ENCODE assay signal across 22 cellular contexts in genomic region chr11:78497309-78497708, GRCh38.
"Had no signal": no experiment of that assay in that cellular context is flagged by ENCODE, and none has a peak within 500 bp of the region (broad histone marks: within the 10 kb centered on the region; RNA-seq: fewer than 3 reads in every experiment).

No MANE protein-coding gene starts in this region.

- H3K27me3 Mint-ChIP-seq: activated B cell treated with CpG ODN at 0.5 μM for 24 hours; activated CD4-positive, alpha-beta memory T cell treated with anti-CD3 and anti-CD28 coated beads for 36 hours; activated CD4-positive, alpha-beta T cell treated with anti-CD3 and anti-CD28 coated beads, Interleukin-2, amount 10 ng/mL, durations not matched to agents 7 days and 5 days; activated naive CD8-positive, alpha-beta T cell; T-helper 17 cell had no signal

- DNase-seq: activated B cell treated with CpG ODN at 0.5 μM for 24 hours; activated CD4-positive, alpha-beta memory T cell treated with anti-CD3 and anti-CD28 coated beads for 36 hours; activated CD4-positive, alpha-beta T cell treated with anti-CD3 and anti-CD28 coated beads for 1 hour; activated CD4-positive, alpha-beta T cell treated with anti-CD3 and anti-CD28 coated beads, Interleukin-2, amount 10 ng/mL, durations not matched to agents 7 days and 5 days; activated CD8-positive, alpha-beta memory T cell treated with anti-CD3 and anti-CD28 coated beads for 24 hours; activated effector memory CD4-positive, alpha-beta T cell treated with anti-CD3 and anti-CD28 coated beads, Interleukin-2, amount 50 U/mL, for 16 hours; activated naive CD4-positive, alpha-beta T cell treated with anti-CD3 and anti-CD28 coated beads for 36 hours; activated T-cell treated with anti-CD3 and anti-CD28 coated beads, Interleukin-2, amount 50 U/mL, for 4 hours; brain microvascular endothelial cell; MG63; NCI-H1105; NCI-H1436; NCI-H1694 treated with DMSO at 0.1 percent for 48 hours; NCI-H2029 treated with DMSO at 0.1 percent for 48 hours; NCI-H345; NCI-H510A treated with DMSO at 0.1 percent for 48 hours; PC-3; SHP77 treated with DMSO at 0.1 percent for 48 hours; T-helper 17 cell; T-helper 9 cell had no signal

- H3K4me3 Mint-ChIP-seq: activated B cell treated with CpG ODN at 0.5 μM for 24 hours; activated CD4-positive, alpha-beta memory T cell treated with anti-CD3 and anti-CD28 coated beads for 36 hours; activated CD4-positive, alpha-beta T cell treated with anti-CD3 and anti-CD28 coated beads, Interleukin-2, amount 10 ng/mL, durations not matched to agents 7 days and 5 days; activated naive CD4-positive, alpha-beta T cell treated with anti-CD3 and anti-CD28 coated beads for 36 hours; activated naive CD8-positive, alpha-beta T cell; activated T-cell treated with anti-CD3 and anti-CD28 coated beads, Interleukin-2, amount 50 U/mL, for 4 hours; T-helper 17 cell had no signal

- FAIRE-seq: RCC 7860 had no signal

- H3K27ac Mint-ChIP-seq: activated B cell treated with CpG ODN at 0.5 μM for 24 hours; activated CD4-positive, alpha-beta memory T cell treated with anti-CD3 and anti-CD28 coated beads for 36 hours; activated CD4-positive, alpha-beta T cell treated with anti-CD3 and anti-CD28 coated beads, Interleukin-2, amount 10 ng/mL, durations not matched to agents 7 days and 5 days; activated naive CD4-positive, alpha-beta T cell treated with anti-CD3 and anti-CD28 coated beads for 36 hours; activated naive CD8-positive, alpha-beta T cell; T-helper 17 cell had no signal

- H3K9me3 Mint-ChIP-seq: activated B cell treated with CpG ODN at 0.5 μM for 24 hours; activated CD4-positive, alpha-beta memory T cell treated with anti-CD3 and anti-CD28 coated beads for 36 hours; activated naive CD4-positive, alpha-beta T cell treated with anti-CD3 and anti-CD28 coated beads for 36 hours; activated T-cell treated with anti-CD3 and anti-CD28 coated beads, Interleukin-2, amount 50 U/mL, for 4 hours had no signal

- H3K4me1 Mint-ChIP-seq: activated B cell treated with CpG ODN at 0.5 μM for 24 hours had no signal

- H3K36me3 Mint-ChIP-seq: activated CD4-positive, alpha-beta memory T cell treated with anti-CD3 and anti-CD28 coated beads for 36 hours had no signal
